1 cellular context compared by ENCODE assay signal in the genomic region with DNA sequence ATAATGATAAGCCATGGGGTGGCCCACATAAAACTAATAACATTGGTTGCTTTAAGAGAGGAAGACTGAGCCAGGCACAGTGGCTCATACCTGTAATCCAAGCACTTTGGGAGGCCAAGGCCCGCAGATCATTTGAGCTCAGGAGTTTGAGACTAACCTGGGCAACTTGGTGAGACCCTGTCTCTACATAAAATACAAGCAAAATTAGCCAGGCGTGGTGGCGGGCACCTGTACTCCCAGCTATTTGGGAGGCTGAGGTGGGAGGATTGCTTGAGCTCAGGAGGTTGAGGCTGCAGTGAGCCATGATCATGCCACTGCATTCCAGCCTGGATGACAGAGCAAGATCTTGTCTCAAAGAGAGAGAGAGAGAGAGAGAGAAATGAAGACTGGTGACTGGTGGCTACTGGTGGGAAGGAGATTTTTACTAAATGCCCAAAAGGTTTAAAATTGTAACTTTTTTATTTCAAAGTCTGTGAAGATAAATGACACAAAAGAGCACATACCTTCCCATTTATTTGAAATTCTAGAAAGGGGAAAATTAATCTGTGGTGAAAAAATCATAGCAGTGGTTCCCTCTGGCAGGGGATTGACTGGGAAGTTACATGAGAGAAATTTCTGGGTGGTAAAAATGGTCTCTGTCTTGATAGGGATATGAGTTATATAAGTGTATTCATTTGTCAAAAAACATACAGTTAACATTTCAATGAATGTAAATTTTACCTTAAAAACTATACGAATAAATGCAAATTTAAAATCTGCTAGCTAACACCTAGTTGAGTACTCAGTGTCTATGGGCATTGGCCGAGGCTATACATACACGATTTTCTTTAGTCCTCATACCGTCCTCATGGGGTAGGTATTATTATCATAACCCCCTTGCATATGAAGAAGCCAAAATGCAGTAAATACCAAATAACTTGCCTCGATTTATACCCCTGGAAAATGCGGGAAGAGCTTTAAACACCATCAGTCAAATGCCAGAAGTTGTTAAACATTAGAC.
A peak's percentile ranks its signal among the peaks of the same experiment; 100 is the strongest.
TF ChIP-seq lines count a peak whose summit lies in the region.

No MANE protein-coding gene starts in this region.

TF ChIP-seq in K562, 482 proteins besides CTCF, POLR2A, EP300 and RAD21 (continued from another document and continues in another):
- TF ChIP-seq RFX5 (IDR thresholded peaks at IDR 0.05; ENCODE audit: low read depth, low read length) (0 out of 2 replicates have a peak, but pooled peaks have one; percentile 70), PTTG1 (tag; IDR thresholded peaks at IDR 0.05; ENCODE audit: low read depth) (peak; percentile 81), SLC30A9 (CRISPR knock-in tag; IDR thresholded peaks at IDR 0.05) (no peak), POLR2G (IDR thresholded peaks at IDR 0.05; ENCODE audit: low read depth, low read length) (peak; percentile 56), SAFB2 (IDR thresholded peaks at IDR 0.05; ENCODE audit: borderline replicate concordance, low read depth, low read length, severe bottlenecking) (no peak), RBM34 (IDR thresholded peaks at IDR 0.05; ENCODE audit: borderline replicate concordance, insufficient read depth, low read length) (no peak), ATF1 (CRISPR knock-in tag; IDR thresholded peaks at IDR 0.05) (no peak), ATF1 (tag; IDR thresholded peaks at IDR 0.05) (peak; percentile 86), RFX7 (CRISPR knock-in tag; IDR thresholded peaks at IDR 0.05) (peak; percentile 39), ZNF282 (CRISPR knock-in tag; IDR thresholded peaks at IDR 0.05) (no peak), HSF4 (CRISPR knock-in tag; IDR thresholded peaks at IDR 0.05; ENCODE audit: borderline replicate concordance) (0 out of 2 replicates have a peak, but pooled peaks have one; percentile 48), SRF (CRISPR knock-in tag; IDR thresholded peaks at IDR 0.05) (peak in 1 of 2 experiments; percentile 68; a peak in 3 of 4 replicates), MAFF (IDR thresholded peaks at IDR 0.05; ENCODE audit: low read length) (peak; percentile 89), PHTF2 (CRISPR knock-in tag; IDR thresholded peaks at IDR 0.05) (no peak; the same call in 1 of the 2 replicates), CBX5 (IDR thresholded peaks at IDR 0.05; ENCODE audit: borderline replicate concordance, low read depth) (no peak), RBM22 (IDR thresholded peaks at IDR 0.05; ENCODE audit: low read depth, low read length, poor library complexity, severe bottlenecking) (no peak), JUND (IDR thresholded peaks at IDR 0.05; ENCODE audit: borderline replicate concordance, low read depth, low read length) (0 out of 2 replicates have a peak, but pooled peaks have one; percentile 71), JUND (tag; IDR thresholded peaks at IDR 0.05; ENCODE audit: borderline replicate concordance, low read depth, low read length) (no peak), KLF13 (tag; IDR thresholded peaks at IDR 0.05; ENCODE audit: borderline replicate concordance, low read depth) (no peak), ZNF785 (CRISPR knock-in tag; IDR thresholded peaks at IDR 0.05) (peak; percentile 10; the same call in 1 of the 2 replicates), JUN (IDR thresholded peaks at IDR 0.05; ENCODE audit: borderline replicate concordance, low read depth, low read length) (0 out of 2 replicates have a peak, but pooled peaks have one; percentile 5), JUN (CRISPR knock-in tag; IDR thresholded peaks at IDR 0.05; ENCODE audit: borderline replicate concordance) (no peak), ZNF12 (CRISPR knock-in tag; IDR thresholded peaks at IDR 0.05) (no peak), RBM15 (IDR thresholded peaks at IDR 0.05; ENCODE audit: insufficient read depth, low read length) (no peak), GTF2E2 (tag; IDR thresholded peaks at IDR 0.05) (no peak), NR2F6 (CRISPR knock-in tag; IDR thresholded peaks at IDR 0.05) (peak; percentile 91), MTA3 (IDR thresholded peaks at IDR 0.05; ENCODE audit: borderline replicate concordance) (no peak), LEF1 (IDR thresholded peaks at IDR 0.05) (no peak), ZC3H8 (IDR thresholded peaks at IDR 0.05) (no peak), ZNF589 (CRISPR knock-in tag; IDR thresholded peaks at IDR 0.05; ENCODE audit: low read depth) (no peak), CBFA2T3 (IDR thresholded peaks at IDR 0.05) (no peak)
- TF ChIP-seq, protein P1, sequence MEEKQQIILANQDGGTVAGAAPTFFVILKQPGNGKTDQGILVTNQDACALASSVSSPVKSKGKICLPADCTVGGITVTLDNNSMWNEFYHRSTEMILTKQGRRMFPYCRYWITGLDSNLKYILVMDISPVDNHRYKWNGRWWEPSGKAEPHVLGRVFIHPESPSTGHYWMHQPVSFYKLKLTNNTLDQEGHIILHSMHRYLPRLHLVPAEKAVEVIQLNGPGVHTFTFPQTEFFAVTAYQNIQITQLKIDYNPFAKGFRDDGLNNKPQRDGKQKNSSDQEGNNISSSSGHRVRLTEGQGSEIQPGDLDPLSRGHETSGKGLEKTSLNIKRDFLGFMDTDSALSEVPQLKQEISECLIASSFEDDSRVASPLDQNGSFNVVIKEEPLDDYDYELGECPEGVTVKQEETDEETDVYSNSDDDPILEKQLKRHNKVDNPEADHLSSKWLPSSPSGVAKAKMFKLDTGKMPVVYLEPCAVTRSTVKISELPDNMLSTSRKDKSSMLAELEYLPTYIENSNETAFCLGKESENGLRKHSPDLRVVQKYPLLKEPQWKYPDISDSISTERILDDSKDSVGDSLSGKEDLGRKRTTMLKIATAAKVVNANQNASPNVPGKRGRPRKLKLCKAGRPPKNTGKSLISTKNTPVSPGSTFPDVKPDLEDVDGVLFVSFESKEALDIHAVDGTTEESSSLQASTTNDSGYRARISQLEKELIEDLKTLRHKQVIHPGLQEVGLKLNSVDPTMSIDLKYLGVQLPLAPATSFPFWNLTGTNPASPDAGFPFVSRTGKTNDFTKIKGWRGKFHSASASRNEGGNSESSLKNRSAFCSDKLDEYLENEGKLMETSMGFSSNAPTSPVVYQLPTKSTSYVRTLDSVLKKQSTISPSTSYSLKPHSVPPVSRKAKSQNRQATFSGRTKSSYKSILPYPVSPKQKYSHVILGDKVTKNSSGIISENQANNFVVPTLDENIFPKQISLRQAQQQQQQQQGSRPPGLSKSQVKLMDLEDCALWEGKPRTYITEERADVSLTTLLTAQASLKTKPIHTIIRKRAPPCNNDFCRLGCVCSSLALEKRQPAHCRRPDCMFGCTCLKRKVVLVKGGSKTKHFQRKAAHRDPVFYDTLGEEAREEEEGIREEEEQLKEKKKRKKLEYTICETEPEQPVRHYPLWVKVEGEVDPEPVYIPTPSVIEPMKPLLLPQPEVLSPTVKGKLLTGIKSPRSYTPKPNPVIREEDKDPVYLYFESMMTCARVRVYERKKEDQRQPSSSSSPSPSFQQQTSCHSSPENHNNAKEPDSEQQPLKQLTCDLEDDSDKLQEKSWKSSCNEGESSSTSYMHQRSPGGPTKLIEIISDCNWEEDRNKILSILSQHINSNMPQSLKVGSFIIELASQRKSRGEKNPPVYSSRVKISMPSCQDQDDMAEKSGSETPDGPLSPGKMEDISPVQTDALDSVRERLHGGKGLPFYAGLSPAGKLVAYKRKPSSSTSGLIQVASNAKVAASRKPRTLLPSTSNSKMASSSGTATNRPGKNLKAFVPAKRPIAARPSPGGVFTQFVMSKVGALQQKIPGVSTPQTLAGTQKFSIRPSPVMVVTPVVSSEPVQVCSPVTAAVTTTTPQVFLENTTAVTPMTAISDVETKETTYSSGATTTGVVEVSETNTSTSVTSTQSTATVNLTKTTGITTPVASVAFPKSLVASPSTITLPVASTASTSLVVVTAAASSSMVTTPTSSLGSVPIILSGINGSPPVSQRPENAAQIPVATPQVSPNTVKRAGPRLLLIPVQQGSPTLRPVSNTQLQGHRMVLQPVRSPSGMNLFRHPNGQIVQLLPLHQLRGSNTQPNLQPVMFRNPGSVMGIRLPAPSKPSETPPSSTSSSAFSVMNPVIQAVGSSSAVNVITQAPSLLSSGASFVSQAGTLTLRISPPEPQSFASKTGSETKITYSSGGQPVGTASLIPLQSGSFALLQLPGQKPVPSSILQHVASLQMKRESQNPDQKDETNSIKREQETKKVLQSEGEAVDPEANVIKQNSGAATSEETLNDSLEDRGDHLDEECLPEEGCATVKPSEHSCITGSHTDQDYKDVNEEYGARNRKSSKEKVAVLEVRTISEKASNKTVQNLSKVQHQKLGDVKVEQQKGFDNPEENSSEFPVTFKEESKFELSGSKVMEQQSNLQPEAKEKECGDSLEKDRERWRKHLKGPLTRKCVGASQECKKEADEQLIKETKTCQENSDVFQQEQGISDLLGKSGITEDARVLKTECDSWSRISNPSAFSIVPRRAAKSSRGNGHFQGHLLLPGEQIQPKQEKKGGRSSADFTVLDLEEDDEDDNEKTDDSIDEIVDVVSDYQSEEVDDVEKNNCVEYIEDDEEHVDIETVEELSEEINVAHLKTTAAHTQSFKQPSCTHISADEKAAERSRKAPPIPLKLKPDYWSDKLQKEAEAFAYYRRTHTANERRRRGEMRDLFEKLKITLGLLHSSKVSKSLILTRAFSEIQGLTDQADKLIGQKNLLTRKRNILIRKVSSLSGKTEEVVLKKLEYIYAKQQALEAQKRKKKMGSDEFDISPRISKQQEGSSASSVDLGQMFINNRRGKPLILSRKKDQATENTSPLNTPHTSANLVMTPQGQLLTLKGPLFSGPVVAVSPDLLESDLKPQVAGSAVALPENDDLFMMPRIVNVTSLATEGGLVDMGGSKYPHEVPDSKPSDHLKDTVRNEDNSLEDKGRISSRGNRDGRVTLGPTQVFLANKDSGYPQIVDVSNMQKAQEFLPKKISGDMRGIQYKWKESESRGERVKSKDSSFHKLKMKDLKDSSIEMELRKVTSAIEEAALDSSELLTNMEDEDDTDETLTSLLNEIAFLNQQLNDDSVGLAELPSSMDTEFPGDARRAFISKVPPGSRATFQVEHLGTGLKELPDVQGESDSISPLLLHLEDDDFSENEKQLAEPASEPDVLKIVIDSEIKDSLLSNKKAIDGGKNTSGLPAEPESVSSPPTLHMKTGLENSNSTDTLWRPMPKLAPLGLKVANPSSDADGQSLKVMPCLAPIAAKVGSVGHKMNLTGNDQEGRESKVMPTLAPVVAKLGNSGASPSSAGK (IDR thresholded peaks at IDR 0.05), result no peak
- TF ChIP-seq, protein P2, sequence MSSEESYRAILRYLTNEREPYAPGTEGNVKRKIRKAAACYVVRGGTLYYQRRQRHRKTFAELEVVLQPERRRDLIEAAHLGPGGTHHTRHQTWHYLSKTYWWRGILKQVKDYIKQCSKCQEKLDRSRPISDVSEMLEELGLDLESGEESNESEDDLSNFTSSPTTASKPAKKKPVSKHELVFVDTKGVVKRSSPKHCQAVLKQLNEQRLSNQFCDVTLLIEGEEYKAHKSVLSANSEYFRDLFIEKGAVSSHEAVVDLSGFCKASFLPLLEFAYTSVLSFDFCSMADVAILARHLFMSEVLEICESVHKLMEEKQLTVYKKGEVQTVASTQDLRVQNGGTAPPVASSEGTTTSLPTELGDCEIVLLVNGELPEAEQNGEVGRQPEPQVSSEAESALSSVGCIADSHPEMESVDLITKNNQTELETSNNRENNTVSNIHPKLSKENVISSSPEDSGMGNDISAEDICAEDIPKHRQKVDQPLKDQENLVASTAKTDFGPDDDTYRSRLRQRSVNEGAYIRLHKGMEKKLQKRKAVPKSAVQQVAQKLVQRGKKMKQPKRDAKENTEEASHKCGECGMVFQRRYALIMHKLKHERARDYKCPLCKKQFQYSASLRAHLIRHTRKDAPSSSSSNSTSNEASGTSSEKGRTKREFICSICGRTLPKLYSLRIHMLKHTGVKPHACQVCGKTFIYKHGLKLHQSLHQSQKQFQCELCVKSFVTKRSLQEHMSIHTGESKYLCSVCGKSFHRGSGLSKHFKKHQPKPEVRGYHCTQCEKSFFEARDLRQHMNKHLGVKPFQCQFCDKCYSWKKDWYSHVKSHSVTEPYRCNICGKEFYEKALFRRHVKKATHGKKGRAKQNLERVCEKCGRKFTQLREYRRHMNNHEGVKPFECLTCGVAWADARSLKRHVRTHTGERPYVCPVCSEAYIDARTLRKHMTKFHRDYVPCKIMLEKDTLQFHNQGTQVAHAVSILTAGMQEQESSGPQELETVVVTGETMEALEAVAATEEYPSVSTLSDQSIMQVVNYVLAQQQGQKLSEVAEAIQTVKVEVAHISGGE (CRISPR knock-in tag; IDR thresholded peaks at IDR 0.05), result peak in 1 of 3 experiments; percentile 57; a peak in 2 of 6 replicates
- TF ChIP-seq, protein P3, sequence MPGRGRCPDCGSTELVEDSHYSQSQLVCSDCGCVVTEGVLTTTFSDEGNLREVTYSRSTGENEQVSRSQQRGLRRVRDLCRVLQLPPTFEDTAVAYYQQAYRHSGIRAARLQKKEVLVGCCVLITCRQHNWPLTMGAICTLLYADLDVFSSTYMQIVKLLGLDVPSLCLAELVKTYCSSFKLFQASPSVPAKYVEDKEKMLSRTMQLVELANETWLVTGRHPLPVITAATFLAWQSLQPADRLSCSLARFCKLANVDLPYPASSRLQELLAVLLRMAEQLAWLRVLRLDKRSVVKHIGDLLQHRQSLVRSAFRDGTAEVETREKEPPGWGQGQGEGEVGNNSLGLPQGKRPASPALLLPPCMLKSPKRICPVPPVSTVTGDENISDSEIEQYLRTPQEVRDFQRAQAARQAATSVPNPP (IDR thresholded peaks at IDR 0.05; ENCODE audit: borderline replicate concordance, insufficient read depth, insufficient read length), result no peak
- TF ChIP-seq, protein P4, sequence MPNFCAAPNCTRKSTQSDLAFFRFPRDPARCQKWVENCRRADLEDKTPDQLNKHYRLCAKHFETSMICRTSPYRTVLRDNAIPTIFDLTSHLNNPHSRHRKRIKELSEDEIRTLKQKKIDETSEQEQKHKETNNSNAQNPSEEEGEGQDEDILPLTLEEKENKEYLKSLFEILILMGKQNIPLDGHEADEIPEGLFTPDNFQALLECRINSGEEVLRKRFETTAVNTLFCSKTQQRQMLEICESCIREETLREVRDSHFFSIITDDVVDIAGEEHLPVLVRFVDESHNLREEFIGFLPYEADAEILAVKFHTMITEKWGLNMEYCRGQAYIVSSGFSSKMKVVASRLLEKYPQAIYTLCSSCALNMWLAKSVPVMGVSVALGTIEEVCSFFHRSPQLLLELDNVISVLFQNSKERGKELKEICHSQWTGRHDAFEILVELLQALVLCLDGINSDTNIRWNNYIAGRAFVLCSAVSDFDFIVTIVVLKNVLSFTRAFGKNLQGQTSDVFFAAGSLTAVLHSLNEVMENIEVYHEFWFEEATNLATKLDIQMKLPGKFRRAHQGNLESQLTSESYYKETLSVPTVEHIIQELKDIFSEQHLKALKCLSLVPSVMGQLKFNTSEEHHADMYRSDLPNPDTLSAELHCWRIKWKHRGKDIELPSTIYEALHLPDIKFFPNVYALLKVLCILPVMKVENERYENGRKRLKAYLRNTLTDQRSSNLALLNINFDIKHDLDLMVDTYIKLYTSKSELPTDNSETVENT (CRISPR knock-in tag; IDR thresholded peaks at IDR 0.05), result no peak
- TF ChIP-seq, protein P5, sequence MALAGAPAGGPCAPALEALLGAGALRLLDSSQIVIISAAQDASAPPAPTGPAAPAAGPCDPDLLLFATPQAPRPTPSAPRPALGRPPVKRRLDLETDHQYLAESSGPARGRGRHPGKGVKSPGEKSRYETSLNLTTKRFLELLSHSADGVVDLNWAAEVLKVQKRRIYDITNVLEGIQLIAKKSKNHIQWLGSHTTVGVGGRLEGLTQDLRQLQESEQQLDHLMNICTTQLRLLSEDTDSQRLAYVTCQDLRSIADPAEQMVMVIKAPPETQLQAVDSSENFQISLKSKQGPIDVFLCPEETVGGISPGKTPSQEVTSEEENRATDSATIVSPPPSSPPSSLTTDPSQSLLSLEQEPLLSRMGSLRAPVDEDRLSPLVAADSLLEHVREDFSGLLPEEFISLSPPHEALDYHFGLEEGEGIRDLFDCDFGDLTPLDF (CRISPR knock-in tag; IDR thresholded peaks at IDR 0.05), result no peak
- TF ChIP-seq, protein P6, sequence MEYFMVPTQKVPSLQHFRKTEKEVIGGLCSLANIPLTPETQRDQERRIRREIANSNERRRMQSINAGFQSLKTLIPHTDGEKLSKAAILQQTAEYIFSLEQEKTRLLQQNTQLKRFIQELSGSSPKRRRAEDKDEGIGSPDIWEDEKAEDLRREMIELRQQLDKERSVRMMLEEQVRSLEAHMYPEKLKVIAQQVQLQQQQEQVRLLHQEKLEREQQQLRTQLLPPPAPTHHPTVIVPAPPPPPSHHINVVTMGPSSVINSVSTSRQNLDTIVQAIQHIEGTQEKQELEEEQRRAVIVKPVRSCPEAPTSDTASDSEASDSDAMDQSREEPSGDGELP (CRISPR knock-in tag; IDR thresholded peaks at IDR 0.05; ENCODE audit: borderline replicate concordance), result no peak
